ENCODE assay signal across 33 cellular contexts in genomic region chr22:37056246-37056645, GRCh38. TPM values are rescaled to one million over a fixed set of nuclear protein-coding genes. Genes with fewer than 3 reads are reported as not detected.
"Had no signal": no experiment of that assay in that cellular context is flagged by ENCODE, and none has a peak within 500 bp of the region (broad histone marks: within the 10 kb centered on the region; RNA-seq: fewer than 3 reads in every experiment).

No MANE protein-coding gene starts in this region.

- H3K27ac ChIP-seq: ascending aorta, breast epithelium, cardiac muscle cell, epithelial cell of prostate, esophagus squamous epithelium, gastroesophageal sphincter, heart right ventricle had no signal

- H3K27me3 ChIP-seq: ascending aorta, breast epithelium, cardiac muscle cell, esophagus squamous epithelium, gastroesophageal sphincter, heart right ventricle had no signal

- H3K9me3 ChIP-seq: ascending aorta, breast epithelium, esophagus squamous epithelium, gastroesophageal sphincter, heart right ventricle had no signal

- FAIRE-seq: colon, endometrium, endothelial cell of umbilical vein had no signal

- H3K4me1 ChIP-seq: breast epithelium had no signal

- ATAC-seq: activated CD4-positive, alpha-beta T cell treated with anti-CD3 and anti-CD28 coated beads for 36 hours; activated T-cell treated with anti-CD3 and anti-CD28 coated beads, Interleukin-2, amount 50 U/mL, for 4 hours; activated T-helper 17 cell treated with anti-CD3 and anti-CD28 coated beads, Interleukin-2, amount 50 U/mL, for 72 hours; effector memory CD8-positive, alpha-beta T cell; gastroesophageal sphincter; heart right ventricle; T-cell had no signal

- DNase-seq: activated CD4-positive, alpha-beta memory T cell treated with anti-CD3 and anti-CD28 coated beads for 36 hours; activated CD4-positive, alpha-beta T cell treated with anti-CD3 and anti-CD28 coated beads for 36 hours; activated CD4-positive, alpha-beta T cell treated with anti-CD3 and anti-CD28 coated beads, Interleukin-2, amount 10 ng/mL, durations not matched to agents 24 days and 14 days; activated CD4-positive, CD25-positive, alpha-beta regulatory T cell; activated CD4-positive, CD25-positive, alpha-beta regulatory T cell treated with anti-CD3 and anti-CD28 coated beads, Interleukin-2, amount 50 U/mL, for 72 hours; activated CD8-positive, alpha-beta memory T cell treated with anti-CD3 and anti-CD28 coated beads for 24 hours; activated effector memory CD4-positive, alpha-beta T cell treated with Interleukin-2 at 50 U/mL for 16 hours; activated gamma-delta T cell treated with Interleukin-2 at 50 U/mL for 16 hours; activated naive CD4-positive, alpha-beta T cell treated with anti-CD3 and anti-CD28 coated beads, Interleukin-2, amount 50 U/mL, for 16 hours; activated naive CD4-positive, alpha-beta T cell treated with Interleukin-2 at 50 U/mL for 16 hours; activated T-cell treated with anti-CD3 and anti-CD28 coated beads, Interleukin-2, amount 50 U/mL, for 4 hours; cortex of kidney; dermis blood vessel endothelial cell; effector CD4-positive, alpha-beta T cell; effector memory CD8-positive, alpha-beta T cell; esophagus squamous epithelium; foreskin melanocyte; T-cell; T1000 had no signal

- H3K36me3 ChIP-seq: breast epithelium, cardiac muscle cell had no signal

- H3K4me3 ChIP-seq: ascending aorta, breast epithelium, cardiac muscle cell, esophagus squamous epithelium, gastroesophageal sphincter, heart right ventricle had no signal

RNA-seq across cellular contexts. Expression of gene TMPRSS6, which starts 53.3 kb away (rescaled TPM):
- total RNA-seq: ascending aorta, cardiac muscle cell, chondrocyte, dermis blood vessel endothelial cell, endothelial cell of umbilical vein, fibroblast of lung, fibroblast of villous mesenchyme, gastroesophageal sphincter, glomerular endothelial cell, heart right ventricle had no signal
